24 cellular contexts compared by ENCODE assay signal in genomic region chr20:36318166-36318565, GRCh38.
"Had no signal": no experiment of that assay in that cellular context is flagged by ENCODE, and none has a peak within 500 bp of the region (broad histone marks: within the 10 kb centered on the region; RNA-seq: fewer than 3 reads in every experiment).

No MANE protein-coding gene starts in this region.

- H3K36me3 ChIP-seq: gastroesophageal sphincter, transverse colon, vagina had no signal

- H3K27ac ChIP-seq: coronary artery, epithelial cell of prostate, gastroesophageal sphincter, transverse colon, vagina had no signal

- H3K4me3 Mint-ChIP-seq: activated B cell treated with CpG ODN at 0.5 μM for 24 hours; activated CD4-positive, alpha-beta memory T cell treated with anti-CD3 and anti-CD28 coated beads for 36 hours; activated naive CD8-positive, alpha-beta T cell treated with anti-CD3 and anti-CD28 coated beads for 36 hours; activated T-helper 1 cell treated with anti-CD3 and anti-CD28 coated beads, Interleukin-12 subunit alpha, Interleukin-12 subunit beta, Interleukin-2, Interleukin-4 antibody, amounts not matched to agents 30 ng/mL and 10 ng/mL and 1 ng/mL, durations not matched to agents 14 hours and 24 hours and 36 hours; memory B cell; nephron progenitor cell; stimulated activated naive B cell treated with anti-CD40 and anti-IgM and Interleukin-4, amounts not matched to agents 10 μg/mL and 1 μg/mL and 100 μg/mL, for 72 hours; T-cell had no signal

- ATAC-seq: left cardiac atrium, sciatic nerve, T-cell had no signal

- H3K4me3 ChIP-seq: coronary artery, gastroesophageal sphincter, transverse colon, vagina had no signal

- H3K4me1 Mint-ChIP-seq: activated B cell treated with CpG ODN at 0.5 μM for 24 hours; activated naive CD8-positive, alpha-beta T cell treated with anti-CD3 and anti-CD28 coated beads for 36 hours; nephron progenitor cell; T-cell had no signal

- H3K9me3 Mint-ChIP-seq: activated CD4-positive, alpha-beta memory T cell treated with anti-CD3 and anti-CD28 coated beads for 36 hours; activated naive CD8-positive, alpha-beta T cell treated with anti-CD3 and anti-CD28 coated beads for 36 hours; activated T-helper 1 cell treated with anti-CD3 and anti-CD28 coated beads, Interleukin-12 subunit alpha, Interleukin-12 subunit beta, Interleukin-2, Interleukin-4 antibody, amounts not matched to agents 30 ng/mL and 10 ng/mL and 1 ng/mL, durations not matched to agents 14 hours and 24 hours and 36 hours; nephron progenitor cell; stimulated activated naive B cell treated with anti-CD40 and anti-IgM and Interleukin-4, amounts not matched to agents 10 μg/mL and 1 μg/mL and 100 μg/mL, for 72 hours; T-cell had no signal

- DNase-seq: activated B cell treated with CpG ODN at 0.5 μM for 24 hours; activated CD4-positive, alpha-beta memory T cell treated with anti-CD3 and anti-CD28 coated beads for 36 hours; activated CD4-positive, alpha-beta T cell treated with anti-CD3 and anti-CD28 coated beads for 4 hours; activated naive CD4-positive, alpha-beta T cell; activated naive CD8-positive, alpha-beta T cell treated with anti-CD3 and anti-CD28 coated beads for 36 hours; hypothalamus; left cardiac atrium; nephron progenitor cell; nucleus accumbens; small intestine; stimulated activated CD4-positive, alpha-beta T cell treated with anti-CD3 and anti-CD28 coated beads, Interleukin-2, amount 100 ng/mL, for 48 hours; stimulated activated CD8-positive, alpha-beta memory T cell treated with anti-CD3 and anti-CD28 coated beads, Interleukin-4, amount 100 ng/mL, for 48 hours; stimulated activated naive B cell treated with anti-CD40 and anti-IgM and Interleukin-4, amounts not matched to agents 10 μg/mL and 1 μg/mL and 100 μg/mL, for 72 hours; T-cell; T-helper 9 cell; transverse colon had no signal

- H3K27me3 ChIP-seq: vagina had no signal

- H3K36me3 Mint-ChIP-seq: activated CD4-positive, alpha-beta memory T cell treated with anti-CD3 and anti-CD28 coated beads for 36 hours; activated naive CD8-positive, alpha-beta T cell treated with anti-CD3 and anti-CD28 coated beads for 36 hours; memory B cell; stimulated activated naive B cell treated with anti-CD40 and anti-IgM and Interleukin-4, amounts not matched to agents 10 μg/mL and 1 μg/mL and 100 μg/mL, for 72 hours; T-cell had no signal

- FAIRE-seq: bronchial epithelial cell, small intestine had no signal

- H3K27ac Mint-ChIP-seq: activated B cell treated with CpG ODN at 0.5 μM for 24 hours; activated CD4-positive, alpha-beta memory T cell treated with anti-CD3 and anti-CD28 coated beads for 36 hours; activated naive CD8-positive, alpha-beta T cell treated with anti-CD3 and anti-CD28 coated beads for 36 hours; activated T-helper 1 cell treated with anti-CD3 and anti-CD28 coated beads, Interleukin-12 subunit alpha, Interleukin-12 subunit beta, Interleukin-2, Interleukin-4 antibody, amounts not matched to agents 30 ng/mL and 10 ng/mL and 1 ng/mL, durations not matched to agents 14 hours and 24 hours and 36 hours; memory B cell; nephron progenitor cell; stimulated activated naive B cell treated with anti-CD40 and anti-IgM and Interleukin-4, amounts not matched to agents 10 μg/mL and 1 μg/mL and 100 μg/mL, for 72 hours; T-cell had no signal

- H3K4me1 ChIP-seq: transverse colon, vagina had no signal

- H3K9me3 ChIP-seq: gastroesophageal sphincter, transverse colon, vagina had no signal
